In the genomic region with DNA sequence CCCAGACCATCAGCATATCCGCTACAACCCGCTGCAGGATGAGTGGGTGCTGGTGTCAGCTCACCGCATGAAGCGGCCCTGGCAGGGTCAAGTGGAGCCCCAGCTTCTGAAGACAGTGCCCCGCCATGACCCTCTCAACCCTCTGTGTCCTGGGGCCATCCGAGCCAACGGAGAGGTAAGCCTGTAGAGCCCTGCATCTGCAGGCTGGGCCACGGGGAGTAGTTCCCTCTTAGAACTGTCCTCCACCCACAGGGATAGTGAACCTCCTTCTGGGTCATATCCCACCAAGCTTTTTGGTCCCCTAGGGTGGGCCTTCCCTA, we compare ENCODE assay signal across 8 cellular contexts. TPM values are rescaled to one million over a fixed set of nuclear protein-coding genes. Genes with fewer than 3 reads are reported as not detected.
DNase-seq lines count a peak whose midpoint lies in the region; TF ChIP-seq lines count a peak whose summit lies in the region.

No MANE protein-coding gene starts in this region.

- intact Hi-C loops in CD14-positive monocyte (cut with micrococcal nuclease): no loop called here
- intact Hi-C loops in dorsolateral prefrontal cortex (cut with DNase I): loop anchor here (5.0 kb wide), 1 partner anchor 55 kb away; no protein-coding TSS in a partner anchor

- H3K9ac ChIP-seq in KMS-11: peak overlapping the region; percentile 67

- H3K4me3 Mint-ChIP-seq in CD14-positive monocyte (peak overlapping the region; percentile 90 to 92), nephron progenitor cell (peak overlapping the region; percentile 94)

- H3K27ac Mint-ChIP-seq in CD14-positive monocyte (peak overlapping the region; percentile 78 to 93 (median 87)), nephron progenitor cell (peak overlapping the region; percentile 87)

- H3K27me3 ChIP-seq in KMS-11 (ENCODE audit: insufficient read depth, low read depth): no peaks in the 10 kb centered on the region
- H3K27me3 ChIP-seq in dorsolateral prefrontal cortex: no peaks in the 10 kb centered on the region

- peaks cover 31% of the 10 kb centered on the region for H3K4me1 ChIP-seq in KMS-11 (ENCODE audit: low read depth, poor library complexity, severe bottlenecking)

- peak overlapping the region; percentile 92 for H2AFZ ChIP-seq in KMS-11 (ENCODE audit: low read depth)

- no peaks in the 10 kb centered on the region for H3K27me3 Mint-ChIP-seq in CD14-positive monocyte (ENCODE audit: low read depth in 3 of 3)
- peaks cover 6% of the 10 kb centered on the region for H3K27me3 Mint-ChIP-seq in nephron progenitor cell (ENCODE audit: low read depth, poor library complexity)

- H3K36me3 ChIP-seq in KMS-11 (ENCODE audit: insufficient read depth): no peaks in the 10 kb centered on the region

- H3K36me3 Mint-ChIP-seq in CD14-positive monocyte (peaks cover 34 to 40% of the 10 kb centered on the region in 2 donors), nephron progenitor cell (ENCODE audit: low read depth) (peaks cover 24% of the 10 kb centered on the region)

- H4K20me1 ChIP-seq in KMS-11 (ENCODE audit: insufficient read depth): no peaks in the 10 kb centered on the region

- TF ChIP-seq CTCF in CD14-positive monocyte (IDR thresholded peaks at IDR 0.05) (no peak), KMS-11 (conservative IDR thresholded peaks at IDR 0.05; ENCODE audit: low read depth, low read length) (no peak), dorsolateral prefrontal cortex (IDR thresholded peaks at IDR 0.05 in 54 of 56, conservative IDR thresholded peaks at IDR 0.05 in 2 of 56; ENCODE audit: low read depth in 1 of 56, partially characterized antibody in 56 of 56) (peak in 2 of 56 donors; percentile 2 to 7), nephron progenitor cell (IDR thresholded peaks at IDR 0.05) (no peak)

- peaks cover 11% of the 10 kb centered on the region; the same call in 1 of the 2 replicates for H3K79me2 ChIP-seq in KMS-11 (ENCODE audit: insufficient read depth, low read depth)

- H3K4me1 Mint-ChIP-seq in CD14-positive monocyte (peaks cover 33% of the 10 kb centered on the region), nephron progenitor cell (peaks cover 65% of the 10 kb centered on the region)

- peak overlapping the region; percentile 95 for H3K4me2 ChIP-seq in KMS-11

- H3K4me3 ChIP-seq in KMS-11 (IDR thresholded peaks at IDR 0.05; ENCODE audit: insufficient read depth, low read depth, low read length): no peak overlapping the region
- H3K4me3 ChIP-seq in dorsolateral prefrontal cortex: peak overlapping the region; percentile 51 to 96 (median 82)

- H3K9me3 Mint-ChIP-seq in CD14-positive monocyte (peaks cover 0 to 2% (median 0%) of the 10 kb centered on the region in 7 donors), nephron progenitor cell (no peaks in the 10 kb centered on the region)

- DNase-seq in CD14-positive monocyte (ENCODE audit: low spot score) (no peak), dorsolateral prefrontal cortex (no peak), nephron progenitor cell (no peak), NCI-H345 treated with DMSO at 0.1 percent for 48 hours (lab: John Stamatoyannopoulos, UW; ENCODE audit: unreplicated experiment) (no peak), SW480 (ENCODE audit: low spot score) (no peak), NCI-H2171 (lab: John Stamatoyannopoulos, UW) (no peak)
- DNase-seq in activated CD4-positive, alpha-beta T cell treated with anti-CD3 and anti-CD28 coated beads for 4 hours: no peak

- peak overlapping the region; percentile 48 for H3K27ac ChIP-seq in KMS-11
- peak overlapping the region in 57 of 59 donors; percentile 9 to 96 (median 85) for H3K27ac ChIP-seq in dorsolateral prefrontal cortex

RNA-seq across cellular contexts. Expression of gene GALT, which starts 0.6 kb away (rescaled TPM):
- 10 to 100 TPM; 25.6 to 26.9 TPM for polyA plus RNA-seq in CD14-positive monocyte
- total RNA-seq in dorsolateral prefrontal cortex: 10 to 100 TPM; 42.5 to 97.3 (median 60.5) TPM

RNA-seq across cellular contexts. Expression of gene IL11RA, which starts 4.9 kb away (rescaled TPM):
- polyA plus RNA-seq in CD14-positive monocyte: 1 to 10 TPM; 2.8 to 4.1 TPM
- 10 to 100 TPM; 14.7 to 58.5 (median 30.4) TPM for total RNA-seq in dorsolateral prefrontal cortex

RNA-seq across cellular contexts. Expression of gene SIGMAR1, which starts 9.5 kb away (rescaled TPM):
- polyA plus RNA-seq in CD14-positive monocyte: 10 to 100 TPM; 49.5 to 59.6 TPM
- 10 to 100 TPM; 26.3 to 48.1 (median 36.0) TPM for total RNA-seq in dorsolateral prefrontal cortex

RNA-seq across cellular contexts. Expression of gene CCL27, which starts 15.4 kb away (rescaled TPM):
- polyA plus RNA-seq in CD14-positive monocyte: not detected
- 1 to 10 TPM in 37 of 120 experiments, under 1 TPM in 11, not detected in 72; 0.60 to 4.2 (median 1.4) TPM for total RNA-seq in dorsolateral prefrontal cortex

RNA-seq across cellular contexts. Expression of gene ARID3C, which starts 18.2 kb away (rescaled TPM):
- polyA plus RNA-seq in CD14-positive monocyte: not detected
- total RNA-seq in dorsolateral prefrontal cortex: 1 to 10 TPM in 41 of 120 experiments, under 1 TPM in 68, not detected in 11; 0.30 to 3.0 (median 0.87) TPM

Comparison
In these comparisons a context has a peak if more than half of its experiments do, and no peak if none do; other contexts are left out.
1. intact Hi-C loops: an anchor here in dorsolateral prefrontal cortex (5.0 kb wide); none called in CD14-positive monocyte.